ENCODE assay signal across 27 cellular contexts in the genomic region with DNA sequence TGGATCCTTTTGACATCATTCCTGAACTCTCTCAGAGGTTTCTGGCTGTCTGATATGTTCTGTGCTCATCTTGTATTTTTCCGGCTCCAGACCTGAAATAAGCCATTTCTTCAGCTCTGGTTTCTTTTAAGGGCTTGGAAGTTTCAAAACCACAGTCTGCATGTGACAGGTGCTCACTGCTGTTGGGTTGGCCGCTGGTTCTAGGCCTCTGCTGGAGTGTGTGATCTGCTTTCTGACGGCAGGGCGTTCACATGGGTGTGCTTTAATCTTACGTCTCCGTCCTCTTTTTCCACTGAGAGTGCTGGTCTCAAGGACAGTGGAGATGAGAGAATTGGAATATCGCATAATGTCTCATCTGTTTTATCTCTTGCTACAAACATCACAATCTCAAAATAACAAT. TPM values are rescaled to one million over a fixed set of nuclear protein-coding genes. Genes with fewer than 3 reads are reported as not detected.
DNase-seq lines count a peak whose midpoint lies in the region; ATAC-seq and TF ChIP-seq lines count a peak whose summit lies in the region.
"Had no signal": no experiment of that assay in that cellular context is flagged by ENCODE, and none has a peak within 500 bp of the region (broad histone marks: within the 10 kb centered on the region; RNA-seq: fewer than 3 reads in every experiment).

No MANE protein-coding gene starts in this region.

- H3K9me3 Mint-ChIP-seq in activated CD4-positive, alpha-beta T cell treated with anti-CD3 and anti-CD28 coated beads, Interleukin-2, amount 10 ng/mL, durations not matched to agents 7 days and 5 days, result peaks cover 19% of the 10 kb centered on the region
- peaks cover 0 to 17% (median 4%) of the 10 kb centered on the region in 7 donors for H3K9me3 Mint-ChIP-seq in CD4-positive, CD25-positive, alpha-beta regulatory T cell

- H3K27ac Mint-ChIP-seq in activated CD4-positive, alpha-beta T cell treated with anti-CD3 and anti-CD28 coated beads, Interleukin-2, amount 10 ng/mL, durations not matched to agents 7 days and 5 days, result peak overlapping the region; percentile 14
- H3K27ac Mint-ChIP-seq in CD4-positive, CD25-positive, alpha-beta regulatory T cell, result peak overlapping the region; percentile 44 to 82 (median 56)
- H3K27ac Mint-ChIP-seq: type B pancreatic cell had no signal

- no peak for TF ChIP-seq CTCF in fibroblast of villous mesenchyme (IDR thresholded peaks at IDR 0.05; ENCODE audit: insufficient read depth, low read depth, low read length)

- DNase-seq in activated CD4-positive, alpha-beta T cell treated with anti-CD3 and anti-CD28 coated beads, Interleukin-2, amount 10 ng/mL, durations not matched to agents 7 days and 5 days, result peak; percentile 23
- DNase-seq in activated CD4-positive, alpha-beta T cell treated with anti-CD3 and anti-CD28 coated beads for 1 hour, result no peak
- DNase-seq in CD4-positive, CD25-positive, alpha-beta regulatory T cell, result no peak
- DNase-seq in LHCN-M2 (ENCODE audit: low read depth) (peak; percentile 25), fibroblast of villous mesenchyme (ENCODE audit: low read depth) (peak; percentile 3), NCI-H1930 (lab: John Stamatoyannopoulos, UW) (no peak)
- DNase-seq: activated CD4-positive, alpha-beta T cell treated with anti-CD3 and anti-CD28 coated beads for 4 hours; activated CD8-positive, alpha-beta memory T cell treated with anti-CD3 and anti-CD28 coated beads, Interleukin-2, amount 50 U/mL, for 4 hours; activated gamma-delta T cell treated with Interleukin-2 at 50 U/mL for 16 hours; effector memory CD4-positive, alpha-beta T cell; foreskin keratinocyte; H9; lower lobe of right lung; NCI-H1436; NCI-H345; spleen; stimulated activated CD4-positive, alpha-beta T cell treated with anti-CD3 and anti-CD28 coated beads, Interleukin-2, amount 100 ng/mL, for 48 hours; T-helper 1 cell had no signal

- H3K4me1 Mint-ChIP-seq in activated CD4-positive, alpha-beta T cell treated with anti-CD3 and anti-CD28 coated beads, Interleukin-2, amount 10 ng/mL, durations not matched to agents 7 days and 5 days, result peaks cover 54% of the 10 kb centered on the region
- peaks cover 34 to 61% (median 44%) of the 10 kb centered on the region in 4 donors for H3K4me1 Mint-ChIP-seq in CD4-positive, CD25-positive, alpha-beta regulatory T cell

- peaks cover 49% of the 10 kb centered on the region for H3K36me3 Mint-ChIP-seq in activated CD4-positive, alpha-beta T cell treated with anti-CD3 and anti-CD28 coated beads, Interleukin-2, amount 10 ng/mL, durations not matched to agents 7 days and 5 days (ENCODE audit: low read depth)
- H3K36me3 Mint-ChIP-seq in CD4-positive, CD25-positive, alpha-beta regulatory T cell, result peaks cover 32% of the 10 kb centered on the region

- no peak for ATAC-seq in CD4-positive, CD25-positive, alpha-beta regulatory T cell (ENCODE audit: low read depth in 2 of 2)
- ATAC-seq in HG02623 (IDR thresholded peaks at IDR 0.05; ENCODE audit: unreplicated experiment), result no peak
- no peak for ATAC-seq in HG02938 (IDR thresholded peaks at IDR 0.05; ENCODE audit: unreplicated experiment)
- ATAC-seq: foreskin keratinocyte, lower lobe of right lung had no signal

- no peaks in the 10 kb centered on the region for H3K27me3 ChIP-seq in CD4-positive, CD25-positive, alpha-beta regulatory T cell (ENCODE audit: control insufficient read depth, insufficient read depth, low read length)
- H3K27me3 ChIP-seq: cardiac muscle cell, foreskin keratinocyte, right atrium auricular region, SJSA1, spleen had no signal

- H3K36me3 ChIP-seq in CD4-positive, CD25-positive, alpha-beta regulatory T cell (ENCODE audit: control insufficient read depth, insufficient read depth, low read length), result no peaks in the 10 kb centered on the region
- H3K36me3 ChIP-seq: cardiac muscle cell, lower lobe of right lung, right atrium auricular region had no signal

- CTCF ChIA-PET in activated CD4-positive, alpha-beta T cell treated with anti-CD3 and anti-CD28 coated beads, Interleukin-2, amount 10 ng/mL, durations not matched to agents 7 days and 5 days (lab: Charles Lee), result interaction anchor here (1.1 kb wide), 1 partner anchor 67 kb away, joined by 3 read pairs; no protein-coding TSS in a partner anchor

- H3K27ac ChIP-seq in CD4-positive, CD25-positive, alpha-beta regulatory T cell (ENCODE audit: insufficient read depth, low read length, poor library complexity, severe bottlenecking), result no peak overlapping the region
- H3K27ac ChIP-seq: cardiac muscle cell, coronary artery, foreskin keratinocyte, lower lobe of right lung, parathyroid adenoma, right atrium auricular region, SJSA1, spleen had no signal

- no peak overlapping the region for H3K4me3 Mint-ChIP-seq in activated CD4-positive, alpha-beta T cell treated with anti-CD3 and anti-CD28 coated beads, Interleukin-2, amount 10 ng/mL, durations not matched to agents 7 days and 5 days
- H3K4me3 Mint-ChIP-seq in CD4-positive, CD25-positive, alpha-beta regulatory T cell, result peak overlapping the region in 1 of 4 donors; percentile 44
- H3K4me3 Mint-ChIP-seq: H9, neural crest cell, type B pancreatic cell had no signal

- peaks cover 9 to 12% of the 10 kb centered on the region in 2 experiments for H3K9me3 ChIP-seq in CD4-positive, CD25-positive, alpha-beta regulatory T cell (ENCODE audit: control insufficient read depth in 2 of 2, low read length in 2 of 2)

- peaks cover 27% of the 10 kb centered on the region for H3K4me1 ChIP-seq in CD4-positive, CD25-positive, alpha-beta regulatory T cell (ENCODE audit: control insufficient read depth, insufficient read depth, low read length, poor library complexity, severe bottlenecking)
- H3K4me1 ChIP-seq: foreskin keratinocyte, parathyroid adenoma, SJSA1 had no signal

- H3K27me3 Mint-ChIP-seq in activated CD4-positive, alpha-beta T cell treated with anti-CD3 and anti-CD28 coated beads, Interleukin-2, amount 10 ng/mL, durations not matched to agents 7 days and 5 days, result no peaks in the 10 kb centered on the region
- no peaks in the 10 kb centered on the region for H3K27me3 Mint-ChIP-seq in CD4-positive, CD25-positive, alpha-beta regulatory T cell
- H3K27me3 Mint-ChIP-seq: type B pancreatic cell had no signal

- H3K4me3 ChIP-seq in CD4-positive, CD25-positive, alpha-beta regulatory T cell (ENCODE audit: low read depth, low read length), result no peak overlapping the region
- H3K4me3 ChIP-seq in fibroblast of villous mesenchyme (ENCODE audit: low read depth, low read length), result no peak overlapping the region
- H3K4me3 ChIP-seq: cardiac muscle cell, coronary artery, lower lobe of right lung, right atrium auricular region, SJSA1, spleen had no signal

- POLR2A ChIA-PET in activated CD4-positive, alpha-beta T cell treated with anti-CD3 and anti-CD28 coated beads, Interleukin-2, amount 10 ng/mL, durations not matched to agents 7 days and 5 days (lab: Charles Lee), result no interaction called here

RNA-seq across cellular contexts. Expression of gene ZBED4, which starts 10.3 kb away (rescaled TPM):
- 10 to 100 TPM; 20.0 to 20.8 TPM for total RNA-seq in activated CD4-positive, alpha-beta T cell treated with anti-CD3 and anti-CD28 coated beads, Interleukin-2, amount 10 ng/mL, durations not matched to agents 7 days and 5 days
- total RNA-seq in CD4-positive, CD25-positive, alpha-beta regulatory T cell, result 17.1 TPM
- polyA plus RNA-seq in CD4-positive, CD25-positive, alpha-beta regulatory T cell, result 1 to 10 TPM; 6.1 to 7.4 (median 6.9) TPM
- total RNA-seq in LHCN-M2 (2014; rRNA removed), result 12.4 and 13.4 TPM in 2 replicates
- polyA plus RNA-seq in LHCN-M2 (2012), result 6.3 TPM
- total RNA-seq in fibroblast of villous mesenchyme, result 10.6 and 13.4 TPM in 2 replicates

RNA-seq across cellular contexts. Expression of gene BRD1, which starts 36.3 kb away (rescaled TPM):
- 10 to 100 TPM; 46.9 to 49.2 TPM for total RNA-seq in activated CD4-positive, alpha-beta T cell treated with anti-CD3 and anti-CD28 coated beads, Interleukin-2, amount 10 ng/mL, durations not matched to agents 7 days and 5 days
- 133 TPM for total RNA-seq in CD4-positive, CD25-positive, alpha-beta regulatory T cell
- polyA plus RNA-seq in CD4-positive, CD25-positive, alpha-beta regulatory T cell, result 1 to 10 TPM; 2.0 to 2.4 (median 2.2) TPM
- total RNA-seq in LHCN-M2 (2014; rRNA removed) (17.9 and 25.1 TPM in 2 replicates), fibroblast of villous mesenchyme (29.3 and 29.8 TPM in 2 replicates)
- polyA plus RNA-seq in LHCN-M2 (2012), result 9.3 TPM

RNA-seq across cellular contexts. Expression of gene ALG12, which starts 54.3 kb away (rescaled TPM):
- 10 to 100 TPM; 21.4 to 28.5 TPM for total RNA-seq in activated CD4-positive, alpha-beta T cell treated with anti-CD3 and anti-CD28 coated beads, Interleukin-2, amount 10 ng/mL, durations not matched to agents 7 days and 5 days
- total RNA-seq in CD4-positive, CD25-positive, alpha-beta regulatory T cell, result 18.1 TPM
- 10 to 100 TPM; 12.6 to 16.9 (median 15.0) TPM for polyA plus RNA-seq in CD4-positive, CD25-positive, alpha-beta regulatory T cell
- 18.1 and 19.4 TPM in 2 replicates for total RNA-seq in LHCN-M2 (2014; rRNA removed)
- polyA plus RNA-seq in LHCN-M2 (2012), result 14.5 TPM
- total RNA-seq in fibroblast of villous mesenchyme, result 17.1 and 20.3 TPM in 2 replicates

RNA-seq across cellular contexts. Expression of gene CRELD2, which starts 54.5 kb away (rescaled TPM):
- total RNA-seq in activated CD4-positive, alpha-beta T cell treated with anti-CD3 and anti-CD28 coated beads, Interleukin-2, amount 10 ng/mL, durations not matched to agents 7 days and 5 days, result 10 to 100 TPM; 42.4 to 47.9 TPM
- 37.8 TPM for total RNA-seq in CD4-positive, CD25-positive, alpha-beta regulatory T cell
- polyA plus RNA-seq in CD4-positive, CD25-positive, alpha-beta regulatory T cell, result 10 to 100 TPM; 22.4 to 38.2 (median 31.8) TPM
- total RNA-seq in LHCN-M2 (2014; rRNA removed) (71.1 and 91.8 TPM in 2 replicates), fibroblast of villous mesenchyme (53.1 and 58.9 TPM in 2 replicates)
- polyA plus RNA-seq in LHCN-M2 (2012), result 54.1 TPM

Comparison
In these comparisons a context has a peak if more than half of its experiments do, and no peak if none do; other contexts are left out.
1. DNase-seq: peak in activated CD4-positive, alpha-beta T cell treated with anti-CD3 and anti-CD28 coated beads, Interleukin-2, amount 10 ng/mL, durations not matched to agents 7 days and 5 days (single experiment), LHCN-M2 (single experiment) and fibroblast of villous mesenchyme (single experiment); none in activated CD4-positive, alpha-beta T cell treated with anti-CD3 and anti-CD28 coated beads for 1 hour (single experiment), CD4-positive, CD25-positive, alpha-beta regulatory T cell (0 of 3) and NCI-H1930 (0 of 2).